10 cellular contexts compared by ENCODE assay signal in genomic region chr2:217162533-217162932, GRCh38.
DNase-seq lines count a peak whose midpoint lies in the region; ATAC-seq and TF ChIP-seq lines count a peak whose summit lies in the region.
"Had no signal": no experiment of that assay in that cellular context is flagged by ENCODE, and none has a peak within 500 bp of the region (broad histone marks: within the 10 kb centered on the region; RNA-seq: fewer than 3 reads in every experiment).

No MANE protein-coding gene starts in this region.

- peak; percentile 39 to 70 for ATAC-seq in activated naive CD4-positive, alpha-beta T cell treated with anti-CD3 and anti-CD28 coated beads, Interleukin-2, amount 50 U/mL, for 72 hours
- ATAC-seq in RWPE2 (ENCODE audit: low read depth) (peak; percentile 65), GM21576 (IDR thresholded peaks at IDR 0.05; ENCODE audit: unreplicated experiment) (no peak)

- intact Hi-C loops in testis (cut with DNase I; ENCODE audit: low total_unique reads) = no loop called here
- intact Hi-C loops in CD14-positive monocyte (cut with micrococcal nuclease) = loop anchor here in 1 of 2 donors (10.0 kb wide), 1 partner anchor 478 kb away; no protein-coding TSS in a partner anchor

- H3K9me3 ChIP-seq in RWPE2 (ENCODE audit: severe bottlenecking) = no peaks in the 10 kb centered on the region
- H3K9me3 ChIP-seq in skeletal muscle satellite cell (replicated peaks; ENCODE audit: low read length) = no peaks in the 10 kb centered on the region
- H3K9me3 ChIP-seq in testis = no peaks in the 10 kb centered on the region

- H3K36me3 ChIP-seq in RWPE2 (ENCODE audit: low read depth) = no peaks in the 10 kb centered on the region
- no peaks in the 10 kb centered on the region for H3K36me3 ChIP-seq in skeletal muscle satellite cell (ENCODE audit: insufficient read depth, low read length)
- H3K36me3 ChIP-seq in testis (ENCODE audit: low read depth, missing control alignments) = no peaks in the 10 kb centered on the region

- no peaks in the 10 kb centered on the region for H3K27me3 ChIP-seq in RWPE2 (ENCODE audit: insufficient read depth, poor library complexity, severe bottlenecking)
- peaks cover 7% of the 10 kb centered on the region for H3K27me3 ChIP-seq in skeletal muscle satellite cell (ENCODE audit: control insufficient read depth, insufficient read depth, low read length)
- no peaks in the 10 kb centered on the region for H3K27me3 ChIP-seq in testis

- H3K4me3 Mint-ChIP-seq in endothelial cell (ENCODE audit: unreplicated experiment) (no peak overlapping the region), CD14-positive monocyte (peak overlapping the region in 1 of 2 donors; percentile 84)
- H3K4me3 Mint-ChIP-seq: activated B cell treated with CpG ODN at 0.5 μM for 24 hours had no signal

- H3K27ac Mint-ChIP-seq in activated naive CD4-positive, alpha-beta T cell treated with anti-CD3 and anti-CD28 coated beads, Interleukin-2, amount 50 U/mL, for 72 hours = no peak overlapping the region
- H3K27ac Mint-ChIP-seq in endothelial cell (ENCODE audit: unreplicated experiment) (peak overlapping the region; percentile 90), CD14-positive monocyte (no peak overlapping the region)
- H3K27ac Mint-ChIP-seq: activated B cell treated with CpG ODN at 0.5 μM for 24 hours had no signal

- H3K4me1 ChIP-seq in RWPE2 (ENCODE audit: insufficient read depth, poor library complexity, severe bottlenecking) = peaks cover 22% of the 10 kb centered on the region
- peaks cover 3% of the 10 kb centered on the region for H3K4me1 ChIP-seq in skeletal muscle satellite cell (ENCODE audit: control insufficient read depth, insufficient read depth, low read length)
- H3K4me1 ChIP-seq in testis = no peaks in the 10 kb centered on the region

- no peaks in the 10 kb centered on the region for H3K36me3 Mint-ChIP-seq in activated naive CD4-positive, alpha-beta T cell treated with anti-CD3 and anti-CD28 coated beads, Interleukin-2, amount 50 U/mL, for 72 hours
- H3K36me3 Mint-ChIP-seq in endothelial cell (ENCODE audit: low read depth, unreplicated experiment) (peaks cover 3% of the 10 kb centered on the region), CD14-positive monocyte (peaks cover 0 to 4% of the 10 kb centered on the region in 2 donors)

- peak overlapping the region; percentile 7 for H3K4me2 ChIP-seq in skeletal muscle satellite cell (ENCODE audit: low read length)

- H3K4me1 Mint-ChIP-seq in endothelial cell (ENCODE audit: unreplicated experiment) (peaks cover 28% of the 10 kb centered on the region), CD14-positive monocyte (peaks cover 16% of the 10 kb centered on the region)

- WGBS in testis, 2 donors = 80 to 87% methylated on average over 9 of the region's 9 CpGs

- H3K9me3 Mint-ChIP-seq in activated naive CD4-positive, alpha-beta T cell treated with anti-CD3 and anti-CD28 coated beads, Interleukin-2, amount 50 U/mL, for 72 hours = peaks cover 0 to 6% of the 10 kb centered on the region in 2 donors
- H3K9me3 Mint-ChIP-seq in endothelial cell (ENCODE audit: unreplicated experiment) = no peaks in the 10 kb centered on the region
- H3K9me3 Mint-ChIP-seq in CD14-positive monocyte = peaks cover 0 to 18% (median 10%) of the 10 kb centered on the region in 7 donors
- H3K9me3 Mint-ChIP-seq: activated B cell treated with CpG ODN at 0.5 μM for 24 hours had no signal

- H3K27me3 Mint-ChIP-seq in endothelial cell (ENCODE audit: unreplicated experiment) = peaks cover 1% of the 10 kb centered on the region
- H3K27me3 Mint-ChIP-seq in CD14-positive monocyte (ENCODE audit: low read depth in 3 of 3) = peaks cover 52 to 86% (median 79%) of the 10 kb centered on the region in 3 donors

- no peak overlapping the region for H3K9ac ChIP-seq in skeletal muscle satellite cell (ENCODE audit: low read depth, low read length)

- no peak for TF ChIP-seq POLR2A in testis (IDR thresholded peaks at IDR 0.05)

- H3K27ac ChIP-seq in RWPE2 (ENCODE audit: poor library complexity, severe bottlenecking) (peak overlapping the region; percentile 2), testis (no peak overlapping the region)

- H3K4me3 ChIP-seq in RWPE2 (ENCODE audit: severe bottlenecking) (no peak overlapping the region), skeletal muscle satellite cell (ENCODE audit: low read length) (no peak overlapping the region), testis (no peak overlapping the region)

- TF ChIP-seq CTCF in RWPE2 (IDR thresholded peaks at IDR 0.05; ENCODE audit: poor library complexity, severe bottlenecking) (no peak), endothelial cell (IDR thresholded peaks at IDR 0.05; ENCODE audit: unreplicated experiment) (no peak), testis (IDR thresholded peaks at IDR 0.05) (no peak), CD14-positive monocyte (IDR thresholded peaks at IDR 0.05) (no peak)

- peak in 1 of 2 donors; percentile 8 for DNase-seq in activated naive CD4-positive, alpha-beta T cell treated with anti-CD3 and anti-CD28 coated beads, Interleukin-2, amount 50 U/mL, for 72 hours (ENCODE audit: low spot score in 2 of 2)
- DNase-seq in activated naive CD4-positive, alpha-beta T cell treated with Interleukin-2 at 50 U/mL for 16 hours = no peak
- DNase-seq in RWPE2 (ENCODE audit: low spot score) (no peak), endothelial cell (ENCODE audit: low spot score) (no peak), testis (no peak), CD14-positive monocyte (ENCODE audit: low spot score) (no peak)
- DNase-seq: activated B cell treated with CpG ODN at 0.5 μM for 24 hours, right cardiac atrium had no signal
